ENCODE assay signal across 8 cellular contexts in the genomic region with DNA sequence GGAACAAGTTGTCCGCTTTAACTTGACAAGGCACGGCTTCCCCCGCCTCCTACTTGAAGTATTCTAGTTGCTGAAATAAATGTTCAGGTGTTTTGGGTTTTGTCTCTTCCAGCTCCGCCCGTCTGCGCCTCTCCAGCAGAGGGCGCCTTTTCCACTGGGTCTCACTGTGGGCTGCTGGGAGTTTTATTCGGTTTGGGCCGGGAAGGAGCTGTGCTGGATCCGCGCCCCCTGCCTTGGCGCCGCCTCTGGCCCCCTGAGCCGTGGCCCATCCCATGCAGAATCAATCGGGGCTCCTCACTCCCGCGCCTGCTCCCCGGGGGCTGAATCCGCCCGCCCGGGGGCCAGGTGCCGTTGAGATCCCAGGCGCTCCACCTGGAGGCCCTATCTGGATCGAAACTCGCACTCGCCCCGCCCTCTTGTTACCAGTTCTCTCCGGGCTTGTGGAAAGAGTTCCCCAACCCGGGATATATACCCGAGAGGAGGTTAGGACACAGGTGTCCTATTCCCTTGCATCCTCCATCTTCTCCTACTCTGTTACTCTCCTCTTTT. TPM values are rescaled to one million over a fixed set of nuclear protein-coding genes. Genes with fewer than 3 reads are reported as not detected.
A peak's percentile ranks its signal among the peaks of the same experiment; 100 is the strongest.
DNase-seq lines count a peak whose midpoint lies in the region.

No MANE protein-coding gene starts in this region.

- no peaks in the 10 kb centered on the region for H3K36me3 ChIP-seq in H7 (replicated peaks; ENCODE audit: control insufficient read depth, insufficient read depth, low read length)

- H3K27me3 ChIP-seq in H7 (ENCODE audit: control insufficient read depth, insufficient read depth, low read length) = no peaks in the 10 kb centered on the region

- peak overlapping the region; percentile 51 for H3K4me3 ChIP-seq in H7 (ENCODE audit: insufficient read depth, low read depth, low read length)

- DNase-seq in DMS53 treated with DMSO at 0.1 percent for 48 hours (lab: John Stamatoyannopoulos, UW; ENCODE audit: unreplicated experiment) (peak; percentile 81), H7 (peak; percentile 76), NCI-H1105 (lab: John Stamatoyannopoulos, UW) (peak; percentile 63), dedifferentiated amniotic fluid mesenchymal stem cell (ENCODE audit: extremely low spot score) (peak; percentile 53), medulla oblongata (ENCODE audit: extremely low spot score) (peak; percentile 27), epidermal melanocyte (ENCODE audit: insufficient read length, low spot score) (no peak)
- peak; percentile 24 for DNase-seq in activated CD4-positive, alpha-beta T cell treated with anti-CD3 and anti-CD28 coated beads for 1 hour
- peak; percentile 3 to 28 for DNase-seq in stimulated activated CD8-positive, alpha-beta memory T cell treated with anti-CD3 and anti-CD28 coated beads, Interleukin-4, amount 100 ng/mL, for 4 hours (ENCODE audit: low read depth in 2 of 2, low spot score in 1 of 2)

RNA-seq across cellular contexts. Expression of a gene that starts 51.0 kb away (rescaled TPM):
- 0.03 TPM in 1 of 2 replicates, not detected in the other for total RNA-seq in H7 (2014; rRNA removed; shearing (Covaris generic))
